In genomic region chr6:105178636-105179035, GRCh38 we compare ENCODE assay signal across 1 cellular context.
TF ChIP-seq lines count a peak whose summit lies in the region.

No MANE protein-coding gene starts in this region.

TF ChIP-seq in IMR-90, 13 proteins besides CTCF, POLR2A, EP300 and RAD21:
- no peak for TF ChIP-seq USF2 (IDR thresholded peaks at IDR 0.05; ENCODE audit: low read depth, low read length)
